16 cellular contexts compared by ENCODE assay signal in genomic region chr7:151048911-151049463, GRCh38.
"Had no signal": no experiment of that assay in that cellular context is flagged by ENCODE, and none has a peak within 500 bp of the region (broad histone marks: within the 10 kb centered on the region; RNA-seq: fewer than 3 reads in every experiment).

No MANE protein-coding gene starts in this region.

- H3K36me3 ChIP-seq: MG63 had no signal

- H3K27me3 ChIP-seq: MG63 had no signal

- DNase-seq: Karpas-422, KG1, MG63, NCI-H1092, NCI-H1105 treated with DMSO at 0.1 percent for 48 hours, NCI-H1417 treated with DMSO at 0.1 percent for 48 hours, NCI-H146, NCI-H1694 treated with DMSO at 0.1 percent for 48 hours, NCI-H2029, NCI-H2081 treated with DMSO at 0.1 percent for 48 hours, NCI-H2227 treated with DMSO at 0.1 percent for 48 hours, NCI-H526 treated with DMSO at 0.1 percent for 48 hours, NCI-H774, RPMI8226, SHP77 had no signal

- H3K4me3 ChIP-seq: MG63, SK-N-MC had no signal

- H3K27ac ChIP-seq: SK-N-MC had no signal

- H3K9me3 ChIP-seq: MG63 had no signal
